20 cellular contexts compared by ENCODE assay signal in the genomic region with DNA sequence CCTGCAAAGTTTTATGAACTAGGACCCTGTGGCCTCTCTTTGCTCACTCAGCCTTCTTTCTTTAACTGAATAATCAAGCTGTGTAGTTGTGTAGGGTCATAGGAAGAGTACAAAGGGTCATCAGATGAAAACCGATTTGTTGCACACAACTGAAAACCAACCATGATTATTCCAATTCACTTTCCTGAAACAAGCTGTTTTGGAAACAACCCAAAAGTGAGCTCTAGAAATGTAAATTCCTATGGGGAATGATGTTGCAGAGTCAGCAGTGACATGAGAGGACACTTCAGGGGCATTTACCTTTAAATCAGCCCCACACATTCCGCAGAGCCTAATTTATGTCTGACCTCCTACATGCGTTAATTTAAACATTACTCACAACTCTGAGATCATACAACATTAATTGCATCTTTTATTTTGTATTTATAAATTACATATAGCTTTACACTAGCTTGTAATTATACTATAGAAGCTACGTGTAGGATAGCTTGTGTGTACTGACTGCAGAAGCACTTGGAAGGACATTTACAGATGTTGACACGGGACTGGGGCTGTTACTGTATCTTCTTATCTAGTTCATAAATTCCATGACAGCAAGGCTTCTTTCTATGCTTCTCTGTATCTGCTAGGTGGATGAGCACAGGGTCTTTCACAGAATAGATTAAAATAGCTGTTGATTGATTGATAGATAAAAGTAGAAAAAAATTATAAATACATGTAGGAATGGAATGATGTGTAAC.
DNase-seq lines count a peak whose midpoint lies in the region; ATAC-seq and TF ChIP-seq lines count a peak whose summit lies in the region.
"Had no signal": no experiment of that assay in that cellular context is flagged by ENCODE, and none has a peak within 500 bp of the region (broad histone marks: within the 10 kb centered on the region; RNA-seq: fewer than 3 reads in every experiment).

No MANE protein-coding gene starts in this region.

- H3K14ac ChIP-seq in mesenchymal stem cell (ENCODE audit: low read length in 2 of 2) = no peak overlapping the region

- no peak overlapping the region for H2AFZ ChIP-seq in mesenchymal stem cell (ENCODE audit: low read depth, low read length)
- H2AFZ ChIP-seq: GM23338 had no signal

- H3K4ac ChIP-seq in mesenchymal stem cell (ENCODE audit: low read depth in 1 of 2, low read length in 2 of 2) = no peak overlapping the region

- H2BK12ac ChIP-seq in mesenchymal stem cell (ENCODE audit: low read length in 2 of 2) = no peak overlapping the region

- H3K9me3 ChIP-seq in left ventricle myocardium inferior (replicated peaks) (no peaks in the 10 kb centered on the region), mesenchymal stem cell (ENCODE audit: control insufficient read depth, low read length) (no peaks in the 10 kb centered on the region), endodermal cell (ENCODE audit: control insufficient read depth, low read length) (no peaks in the 10 kb centered on the region)

- H4K91ac ChIP-seq in mesenchymal stem cell (ENCODE audit: low read length) = no peak overlapping the region

- peak overlapping the region; percentile 47 for H2AK5ac ChIP-seq in mesenchymal stem cell (ENCODE audit: low read length, severe bottlenecking)

- H3K9ac ChIP-seq in mesenchymal stem cell (ENCODE audit: low read length) = peak overlapping the region; percentile 30
- no peak overlapping the region for H3K9ac ChIP-seq in endodermal cell (ENCODE audit: extremely low read depth, low read length, poor library complexity, severe bottlenecking)

- no peak overlapping the region for H3K4me2 ChIP-seq in mesenchymal stem cell (ENCODE audit: low read length, poor library complexity, severe bottlenecking)
- H3K4me2 ChIP-seq: GM23338 had no signal

- no peaks in the 10 kb centered on the region for H3K36me3 ChIP-seq in left ventricle myocardium inferior
- H3K36me3 ChIP-seq in mesenchymal stem cell (ENCODE audit: control insufficient read depth in 1 of 2, insufficient read depth in 2 of 2, low read depth in 1 of 2, low read length in 2 of 2) = no peaks in the 10 kb centered on the region
- H3K36me3 ChIP-seq in endodermal cell (ENCODE audit: control insufficient read depth, insufficient read depth, low read length) = no peaks in the 10 kb centered on the region

- no peaks in the 10 kb centered on the region for H3K79me1 ChIP-seq in mesenchymal stem cell (replicated peaks; ENCODE audit: low read length, poor library complexity, severe bottlenecking)

- intact Hi-C loops in left ventricle myocardium inferior (cut with micrococcal nuclease) = no loop called here
- intact Hi-C loops in Right ventricle myocardium inferior (cut with DNase I) = loop anchor here (1.0 kb wide), 1 partner anchor 23 kb away; no protein-coding TSS in a partner anchor

- H3K18ac ChIP-seq in mesenchymal stem cell (ENCODE audit: low read depth in 1 of 2, low read length in 2 of 2) = no peak overlapping the region

- H2BK120ac ChIP-seq in mesenchymal stem cell (ENCODE audit: low read depth, low read length) = peak overlapping the region; percentile 8

- H3K23ac ChIP-seq in mesenchymal stem cell (ENCODE audit: low read length in 2 of 2) = no peak overlapping the region

- peaks cover 30% of the 10 kb centered on the region for H3K4me1 Mint-ChIP-seq in activated naive CD8-positive, alpha-beta T cell treated with anti-CD3 and anti-CD28 coated beads for 36 hours
- no peaks in the 10 kb centered on the region for H3K4me1 Mint-ChIP-seq in endodermal cell
- H3K4me1 Mint-ChIP-seq: central memory CD8-positive, alpha-beta T cell; GM23338 had no signal

- H3K27me3 Mint-ChIP-seq in activated naive CD8-positive, alpha-beta T cell treated with anti-CD3 and anti-CD28 coated beads for 36 hours = peaks cover 19% of the 10 kb centered on the region
- peaks cover 2% of the 10 kb centered on the region for H3K27me3 Mint-ChIP-seq in endodermal cell (ENCODE audit: insufficient read depth)

- H3K4me1 ChIP-seq in left ventricle myocardium inferior (peaks cover 33% of the 10 kb centered on the region), mesenchymal stem cell (ENCODE audit: control insufficient read depth, insufficient read depth, low read depth, low read length) (peaks cover 2% of the 10 kb centered on the region), endodermal cell (ENCODE audit: control insufficient read depth, insufficient read depth, low read length) (no peaks in the 10 kb centered on the region)

- WGBS in mesenchymal stem cell = 57% methylated on average over 1 of the region's 5 CpGs
- 91 to 100% methylated on average over 1 to 5 of the region's 5 CpGs for whole genome bisulfite sequencing in endodermal cell (ENCODE audit: insufficient coverage in 1 of 2, insufficient read length in 1 of 2), 2 experiments

- H4K8ac ChIP-seq in mesenchymal stem cell (ENCODE audit: low read length) = no peak overlapping the region

- H3K4me3 ChIP-seq in left ventricle myocardium inferior = no peak overlapping the region
- no peak overlapping the region for H3K4me3 ChIP-seq in mesenchymal stem cell (ENCODE audit: insufficient read depth in 1 of 2, low read depth in 1 of 2, low read length in 2 of 2)
- H3K4me3 ChIP-seq in endodermal cell (ENCODE audit: low read length) = no peak overlapping the region
- H3K4me3 ChIP-seq: GM23338 had no signal

- H3K27me3 ChIP-seq in left ventricle myocardium inferior (ENCODE audit: low read depth) (no peaks in the 10 kb centered on the region), mesenchymal stem cell (ENCODE audit: control insufficient read depth in 1 of 2, insufficient read depth in 1 of 2, low read length in 2 of 2) (no peaks in the 10 kb centered on the region), endodermal cell (ENCODE audit: control insufficient read depth, insufficient read depth, low read length, poor library complexity, severe bottlenecking) (no peaks in the 10 kb centered on the region)

- no peaks in the 10 kb centered on the region for H3K36me3 Mint-ChIP-seq in activated naive CD8-positive, alpha-beta T cell treated with anti-CD3 and anti-CD28 coated beads for 36 hours
- H3K36me3 Mint-ChIP-seq in endodermal cell (ENCODE audit: low read depth) = no peaks in the 10 kb centered on the region

- ATAC-seq in Right ventricle myocardium inferior = no peak
- no peak for ATAC-seq in HG03460 (IDR thresholded peaks at IDR 0.05; ENCODE audit: unreplicated experiment)
- ATAC-seq: GM23338 had no signal

- TF ChIP-seq CTCF in left ventricle myocardium inferior (IDR thresholded peaks at IDR 0.05; ENCODE audit: borderline replicate concordance) (no peak), endodermal cell (conservative IDR thresholded peaks at IDR 0.05) (no peak)

- DNase-seq in left ventricle myocardium inferior (no peak), Right ventricle myocardium inferior (ENCODE audit: missing footprints) (no peak), mesenchymal stem cell (peak; percentile 17), GDM1 (lab: John Stamatoyannopoulos, UW) (no peak), endodermal cell (no peak), NCI-H345 (lab: John Stamatoyannopoulos, UW) (no peak)
- DNase-seq in activated naive CD8-positive, alpha-beta T cell treated with anti-CD3 and anti-CD28 coated beads for 36 hours = no peak
- DNase-seq: activated CD4-positive, alpha-beta T cell treated with anti-CD3 and anti-CD28 coated beads, Interleukin-2, amount 50 U/mL, for 4 hours; activated T-cell treated with anti-CD3 and anti-CD28 coated beads, Interleukin-2, amount 50 U/mL, for 1 hour; amniotic stem cell; CD4-positive, alpha-beta memory T cell; DMS79 treated with DMSO at 0.1 percent for 48 hours; effector CD4-positive, alpha-beta T cell; head of caudate nucleus; NCI-H1436; NCI-H748 treated with DMSO at 0.1 percent for 48 hours had no signal

- H3K27ac ChIP-seq in left ventricle myocardium inferior (replicated peaks) = peak overlapping the region; percentile 54
- peak overlapping the region; percentile 59 for H3K27ac ChIP-seq in mesenchymal stem cell (ENCODE audit: low read length, poor library complexity, severe bottlenecking)
- H3K27ac ChIP-seq in endodermal cell (ENCODE audit: low read depth, low read length) = no peak overlapping the region

- no peaks in the 10 kb centered on the region for H3K9me3 Mint-ChIP-seq in activated naive CD8-positive, alpha-beta T cell treated with anti-CD3 and anti-CD28 coated beads for 36 hours
- H3K9me3 Mint-ChIP-seq in endodermal cell = no peaks in the 10 kb centered on the region
- H3K9me3 Mint-ChIP-seq: central memory CD8-positive, alpha-beta T cell; GM23338 had no signal

- no peak overlapping the region for H3K4me3 Mint-ChIP-seq in activated naive CD8-positive, alpha-beta T cell treated with anti-CD3 and anti-CD28 coated beads for 36 hours
- H3K4me3 Mint-ChIP-seq in endodermal cell = no peak overlapping the region
- H3K4me3 Mint-ChIP-seq: CD4-positive, alpha-beta memory T cell; central memory CD8-positive, alpha-beta T cell; GM23338; neural crest cell had no signal

- no peak overlapping the region for H2BK15ac ChIP-seq in mesenchymal stem cell (ENCODE audit: low read depth, poor library complexity, severe bottlenecking)

- H3K27ac Mint-ChIP-seq in activated naive CD8-positive, alpha-beta T cell treated with anti-CD3 and anti-CD28 coated beads for 36 hours = peak overlapping the region; percentile 78
- no peak overlapping the region for H3K27ac Mint-ChIP-seq in endodermal cell
- H3K27ac Mint-ChIP-seq: GM23338 had no signal

- no peak overlapping the region for H2BK5ac ChIP-seq in mesenchymal stem cell (ENCODE audit: low read depth, low read length, poor library complexity, severe bottlenecking)
